27 cellular contexts compared by ENCODE assay signal in genomic region chr10:128958881-128959690, GRCh38.
"Had no signal": no experiment of that assay in that cellular context is flagged by ENCODE, and none has a peak within 500 bp of the region (broad histone marks: within the 10 kb centered on the region; RNA-seq: fewer than 3 reads in every experiment).

No MANE protein-coding gene starts in this region.

- H3K4me1 ChIP-seq: heart left ventricle, left ventricle myocardium inferior, pancreas, psoas muscle, right atrium auricular region, spleen, tibial nerve, uterus had no signal

- H3K27me3 Mint-ChIP-seq: stimulated activated memory B cell treated with anti-CD40 and anti-IgM and Interleukin-4, amounts not matched to agents 10 μg/mL and 1 μg/mL and 100 μg/mL, for 72 hours; stimulated activated naive CD8-positive, alpha-beta T cell treated with anti-CD3 and anti-CD28 coated beads, Interleukin-15, amount 100 ng/mL, for 72 hours had no signal

- H3K4me3 ChIP-seq: heart left ventricle, left ventricle myocardium inferior, lung, pancreas, psoas muscle, right atrium auricular region, spleen, tibial nerve, uterus had no signal

- H3K36me3 Mint-ChIP-seq: immature natural killer cell; mesothelial cell of epicardium; naive B cell; natural killer cell; stimulated activated memory B cell treated with anti-CD40 and anti-IgM and Interleukin-4, amounts not matched to agents 10 μg/mL and 1 μg/mL and 100 μg/mL, for 72 hours; type B pancreatic cell had no signal

- H3K27ac Mint-ChIP-seq: immature natural killer cell; mesothelial cell of epicardium; naive B cell; natural killer cell; stimulated activated memory B cell treated with anti-CD40 and anti-IgM and Interleukin-4, amounts not matched to agents 10 μg/mL and 1 μg/mL and 100 μg/mL, for 72 hours; type B pancreatic cell had no signal

- ATAC-seq: heart left ventricle; left colon; natural killer cell; pancreas; psoas muscle; sciatic nerve; stimulated activated memory B cell treated with anti-CD40 and anti-IgM and Interleukin-4, amounts not matched to agents 10 μg/mL and 1 μg/mL and 100 μg/mL, for 72 hours; stimulated activated naive CD8-positive, alpha-beta T cell treated with anti-CD3 and anti-CD28 coated beads, Interleukin-15, amount 100 ng/mL, for 72 hours had no signal

- H3K36me3 ChIP-seq: heart left ventricle, left ventricle myocardium inferior, pancreas, right atrium auricular region, spleen, tibial nerve, uterus had no signal

- H3K4me1 Mint-ChIP-seq: immature natural killer cell; mesothelial cell of epicardium; naive B cell; natural killer cell; stimulated activated memory B cell treated with anti-CD40 and anti-IgM and Interleukin-4, amounts not matched to agents 10 μg/mL and 1 μg/mL and 100 μg/mL, for 72 hours; stimulated activated naive CD8-positive, alpha-beta T cell treated with anti-CD3 and anti-CD28 coated beads, Interleukin-15, amount 100 ng/mL, for 72 hours had no signal

- H3K27ac ChIP-seq: heart left ventricle, left ventricle myocardium inferior, pancreas, psoas muscle, right atrium auricular region, spleen, tibial nerve, uterus had no signal

- H3K4me3 Mint-ChIP-seq: immature natural killer cell; mesothelial cell of epicardium; naive B cell; natural killer cell; stimulated activated memory B cell treated with anti-CD40 and anti-IgM and Interleukin-4, amounts not matched to agents 10 μg/mL and 1 μg/mL and 100 μg/mL, for 72 hours; stimulated activated naive CD8-positive, alpha-beta T cell treated with anti-CD3 and anti-CD28 coated beads, Interleukin-15, amount 100 ng/mL, for 72 hours; type B pancreatic cell had no signal

- H3K9me3 ChIP-seq: heart left ventricle, left ventricle myocardium inferior, pancreas, psoas muscle, right atrium auricular region, spleen, tibial nerve, uterus had no signal

- H3K27me3 ChIP-seq: right atrium auricular region, tibial nerve, uterus had no signal

- H3K9me3 Mint-ChIP-seq: immature natural killer cell; mesothelial cell of epicardium; natural killer cell; stimulated activated memory B cell treated with anti-CD40 and anti-IgM and Interleukin-4, amounts not matched to agents 10 μg/mL and 1 μg/mL and 100 μg/mL, for 72 hours; stimulated activated naive CD8-positive, alpha-beta T cell treated with anti-CD3 and anti-CD28 coated beads, Interleukin-15, amount 100 ng/mL, for 72 hours; type B pancreatic cell had no signal

- DNase-seq: heart left ventricle; hypothalamus; immature natural killer cell; kidney; left colon; left ventricle myocardium inferior; mesendoderm; naive B cell; natural killer cell; nucleus accumbens; pancreas; psoas muscle; small intestine; spleen; stimulated activated CD4-positive, alpha-beta T cell treated with anti-CD3 and anti-CD28 coated beads, Interleukin-4, amount 100 ng/mL, for 4 hours; stimulated activated CD8-positive, alpha-beta memory T cell treated with anti-CD3 and anti-CD28 coated beads, Interleukin-4, amount 100 ng/mL, for 48 hours; stimulated activated naive CD4-positive, alpha-beta T cell treated with Interleukin-2 at 50 U/mL for 16 hours; stimulated activated naive CD8-positive, alpha-beta T cell treated with anti-CD3 and anti-CD28 coated beads, Interleukin-15, amount 100 ng/mL, for 72 hours; substantia nigra; uterus had no signal
